ENCODE assay signal across 14 cellular contexts in the genomic region with DNA sequence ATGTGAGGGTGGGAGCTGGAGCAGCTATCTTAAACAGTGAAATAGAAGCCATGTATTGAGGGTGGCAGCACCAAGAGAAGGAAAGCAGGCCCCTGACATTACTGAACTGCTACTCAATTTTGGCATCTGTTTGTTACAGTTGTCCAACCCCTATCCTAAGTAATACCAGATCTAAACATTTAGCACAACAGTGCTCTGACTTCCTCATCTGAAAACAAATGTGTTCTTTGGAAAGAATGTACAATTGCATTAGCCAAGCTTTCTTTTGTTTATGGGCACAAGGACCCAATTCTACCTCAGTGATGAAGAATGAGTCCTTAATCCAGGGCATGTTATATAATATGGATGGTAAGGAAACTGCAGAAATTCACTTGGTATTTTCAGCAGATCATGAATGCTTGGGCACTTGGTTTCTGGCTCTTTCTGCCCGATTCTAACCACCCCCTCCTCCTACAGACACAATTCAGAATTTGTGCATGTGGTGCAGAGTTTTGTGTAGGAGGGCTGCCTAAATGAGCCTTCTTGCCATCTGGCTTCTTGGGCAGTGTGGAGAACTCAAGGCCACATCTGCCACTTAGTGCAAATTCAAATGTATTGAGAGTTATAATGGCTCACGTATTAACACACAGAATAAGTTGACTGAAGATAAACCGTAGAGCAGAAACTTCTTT. TPM values are rescaled to one million over a fixed set of nuclear protein-coding genes. Genes with fewer than 3 reads are reported as not detected.
A peak's percentile ranks its signal among the peaks of the same experiment; 100 is the strongest.
DNase-seq lines count a peak whose midpoint lies in the region; ATAC-seq and TF ChIP-seq lines count a peak whose summit lies in the region.
"Had no signal": no experiment of that assay in that cellular context is flagged by ENCODE, and none has a peak within 500 bp of the region (broad histone marks: within the 10 kb centered on the region; RNA-seq: fewer than 3 reads in every experiment).

No MANE protein-coding gene starts in this region.

- no peaks in the 10 kb centered on the region for H3K9me3 Mint-ChIP-seq in activated CD4-positive, alpha-beta T cell treated with anti-CD3 and anti-CD28 coated beads for 36 hours (ENCODE audit: low read depth)
- no peaks in the 10 kb centered on the region for H3K9me3 Mint-ChIP-seq in activated T-helper 1 cell treated with anti-CD3 and anti-CD28 coated beads, Interleukin-12 subunit alpha, Interleukin-12 subunit beta, Interleukin-2, Interleukin-4 antibody, amounts not matched to agents 30 ng/mL and 10 ng/mL and 1 ng/mL, durations not matched to agents 14 hours and 24 hours and 36 hours
- H3K9me3 Mint-ChIP-seq: activated naive CD4-positive, alpha-beta T cell treated with anti-CD3 and anti-CD28 coated beads, Interleukin-2, amount 10 ng/mL, durations not matched to agents 7 days and 5 days had no signal

- H3K27me3 ChIP-seq in left lung = no peaks in the 10 kb centered on the region

- H3K36me3 ChIP-seq in left lung = no peaks in the 10 kb centered on the region

- H3K27ac ChIP-seq in left lung (peak overlapping the region; percentile 65 to 68), substantia nigra (ENCODE audit: low read depth, low read length, poor library complexity, severe bottlenecking) (peak overlapping the region; percentile 88)
- H3K27ac ChIP-seq: PC-9 had no signal

- TF ChIP-seq CTCF in left lung (IDR thresholded peaks at IDR 0.05) (no peak), lower leg skin (IDR thresholded peaks at IDR 0.05) (no peak)

- CTCF ChIA-PET in activated CD4-positive, alpha-beta T cell treated with anti-CD3 and anti-CD28 coated beads for 36 hours (lab: Charles Lee) = interaction anchor here (0.6 to 1.0 kb wide), 3 partner anchors 14 to 441 kb away, joined by 3 read pairs; no protein-coding TSS in a partner anchor

- POLR2A ChIA-PET in activated CD4-positive, alpha-beta T cell treated with anti-CD3 and anti-CD28 coated beads for 36 hours (lab: Charles Lee) = interaction anchor here (0.6 kb wide), 1 partner anchor 125 kb away, joined by 3 read pairs; no protein-coding TSS in a partner anchor

- no peak for ATAC-seq in activated CD4-positive, alpha-beta T cell treated with anti-CD3 and anti-CD28 coated beads for 36 hours
- ATAC-seq in left lung = peak; percentile 3
- ATAC-seq: stimulated activated naive CD8-positive, alpha-beta T cell treated with anti-CD3 and anti-CD28 coated beads, Interleukin-15, Interleukin-2, amounts not matched to agents 100 U/mL and 50 U/mL, for 24 hours had no signal

- no peaks in the 10 kb centered on the region for H3K9me3 ChIP-seq in left lung

- H3K4me3 Mint-ChIP-seq in activated CD4-positive, alpha-beta T cell treated with anti-CD3 and anti-CD28 coated beads for 36 hours = no peak overlapping the region
- H3K4me3 Mint-ChIP-seq in activated T-helper 1 cell treated with anti-CD3 and anti-CD28 coated beads, Interleukin-12 subunit alpha, Interleukin-12 subunit beta, Interleukin-2, Interleukin-4 antibody, amounts not matched to agents 30 ng/mL and 10 ng/mL and 1 ng/mL, durations not matched to agents 14 hours and 24 hours and 36 hours = no peak overlapping the region
- H3K4me3 Mint-ChIP-seq: activated naive CD4-positive, alpha-beta T cell treated with anti-CD3 and anti-CD28 coated beads, Interleukin-2, amount 10 ng/mL, durations not matched to agents 7 days and 5 days had no signal

- H3K27ac Mint-ChIP-seq in activated CD4-positive, alpha-beta T cell treated with anti-CD3 and anti-CD28 coated beads for 36 hours = peak overlapping the region; percentile 10
- peak overlapping the region; percentile 3 for H3K27ac Mint-ChIP-seq in activated T-helper 1 cell treated with anti-CD3 and anti-CD28 coated beads, Interleukin-12 subunit alpha, Interleukin-12 subunit beta, Interleukin-2, Interleukin-4 antibody, amounts not matched to agents 30 ng/mL and 10 ng/mL and 1 ng/mL, durations not matched to agents 14 hours and 24 hours and 36 hours
- H3K27ac Mint-ChIP-seq: activated naive CD4-positive, alpha-beta T cell treated with anti-CD3 and anti-CD28 coated beads, Interleukin-2, amount 10 ng/mL, durations not matched to agents 7 days and 5 days had no signal

- no peaks in the 10 kb centered on the region for H3K27me3 Mint-ChIP-seq in activated CD4-positive, alpha-beta T cell treated with anti-CD3 and anti-CD28 coated beads for 36 hours
- no peaks in the 10 kb centered on the region for H3K27me3 Mint-ChIP-seq in activated T-helper 1 cell treated with anti-CD3 and anti-CD28 coated beads, Interleukin-12 subunit alpha, Interleukin-12 subunit beta, Interleukin-2, Interleukin-4 antibody, amounts not matched to agents 30 ng/mL and 10 ng/mL and 1 ng/mL, durations not matched to agents 14 hours and 24 hours and 36 hours (ENCODE audit: insufficient read depth)
- H3K27me3 Mint-ChIP-seq: activated naive CD4-positive, alpha-beta T cell treated with anti-CD3 and anti-CD28 coated beads, Interleukin-2, amount 10 ng/mL, durations not matched to agents 7 days and 5 days had no signal

- peaks cover 8% of the 10 kb centered on the region for H3K36me3 Mint-ChIP-seq in activated CD4-positive, alpha-beta T cell treated with anti-CD3 and anti-CD28 coated beads for 36 hours (ENCODE audit: low read depth)
- peaks cover 16% of the 10 kb centered on the region for H3K36me3 Mint-ChIP-seq in activated T-helper 1 cell treated with anti-CD3 and anti-CD28 coated beads, Interleukin-12 subunit alpha, Interleukin-12 subunit beta, Interleukin-2, Interleukin-4 antibody, amounts not matched to agents 30 ng/mL and 10 ng/mL and 1 ng/mL, durations not matched to agents 14 hours and 24 hours and 36 hours (ENCODE audit: low read depth)

- peaks cover 29 to 76% of the 10 kb centered on the region in 2 donors for H3K4me1 ChIP-seq in left lung

- WGBS in lower leg skin, 2 donors = 73 to 75% methylated on average over 3 of the region's 3 CpGs

- intact Hi-C loops in activated CD4-positive, alpha-beta T cell treated with anti-CD3 and anti-CD28 coated beads for 36 hours (cut with DNase I, micrococcal nuclease) = no loop called here
- intact Hi-C loops in activated T-helper 1 cell treated with anti-CD3 and anti-CD28 coated beads, Interleukin-12 subunit alpha, Interleukin-12 subunit beta, Interleukin-2, Interleukin-4 antibody, amounts not matched to agents 30 ng/mL and 10 ng/mL and 1 ng/mL, durations not matched to agents 14 hours and 24 hours and 36 hours (cut with micrococcal nuclease) = no loop called here
- intact Hi-C loops in left lung (cut with DNase I) = no loop called here
- intact Hi-C loops in lower leg skin (cut with DNase I; ENCODE audit: low total_unique reads) = no loop called here

- no peak for TF ChIP-seq POLR2A in lower leg skin (IDR thresholded peaks at IDR 0.05)

- no peak for DNase-seq in activated CD4-positive, alpha-beta T cell treated with anti-CD3 and anti-CD28 coated beads for 36 hours
- DNase-seq in activated CD4-positive, alpha-beta T cell treated with anti-CD3 and anti-CD28 coated beads, Interleukin-2, amount 50 U/mL, for 48 hours = no peak
- DNase-seq in activated T-helper 1 cell treated with anti-CD3 and anti-CD28 coated beads, Interleukin-12 subunit alpha, Interleukin-12 subunit beta, Interleukin-2, Interleukin-4 antibody, amounts not matched to agents 30 ng/mL and 10 ng/mL and 1 ng/mL, durations not matched to agents 14 hours and 24 hours and 36 hours (ENCODE audit: low spot score) = no peak
- DNase-seq in left lung = no peak
- peak in 1 of 49 donors; percentile 5 for DNase-seq in substantia nigra (lab: John Stamatoyannopoulos, UW)
- no peak for DNase-seq in lower leg skin (ENCODE audit: low spot score in 2 of 2)
- DNase-seq in globus pallidus (ENCODE audit: low spot score) = no peak
- no peak for DNase-seq in ureter (ENCODE audit: low spot score)
- DNase-seq: 8988T; activated naive CD4-positive, alpha-beta T cell treated with anti-CD3 and anti-CD28 coated beads, Interleukin-2, amount 10 ng/mL, durations not matched to agents 7 days and 5 days; HCEC 1CT; NCI-H1048; PC-9; stimulated activated naive CD8-positive, alpha-beta T cell treated with anti-CD3 and anti-CD28 coated beads, Interleukin-15, Interleukin-2, amounts not matched to agents 100 U/mL and 50 U/mL, for 24 hours had no signal

- no peak overlapping the region for H3K4me3 ChIP-seq in left lung
- no peak overlapping the region for H3K4me3 ChIP-seq in lower leg skin (ENCODE audit: low read depth, poor library complexity, severe bottlenecking)
- H3K4me3 ChIP-seq: PC-9 had no signal

- peaks cover 49% of the 10 kb centered on the region for H3K4me1 Mint-ChIP-seq in activated CD4-positive, alpha-beta T cell treated with anti-CD3 and anti-CD28 coated beads for 36 hours
- peaks cover 65% of the 10 kb centered on the region for H3K4me1 Mint-ChIP-seq in activated T-helper 1 cell treated with anti-CD3 and anti-CD28 coated beads, Interleukin-12 subunit alpha, Interleukin-12 subunit beta, Interleukin-2, Interleukin-4 antibody, amounts not matched to agents 30 ng/mL and 10 ng/mL and 1 ng/mL, durations not matched to agents 14 hours and 24 hours and 36 hours (ENCODE audit: low read depth)

RNA-seq across cellular contexts. Expression of gene KMT2E, which starts 36.9 kb away (rescaled TPM):
- 10 to 100 TPM; 94.4 to 99.3 TPM for total RNA-seq in activated CD4-positive, alpha-beta T cell treated with anti-CD3 and anti-CD28 coated beads for 36 hours
- 114 and 130 TPM in 2 replicates for total RNA-seq in activated T-helper 1 cell treated with anti-CD3 and anti-CD28 coated beads, Interleukin-12 subunit alpha, Interleukin-12 subunit beta, Interleukin-2, Interleukin-4 antibody, amounts not matched to agents 30 ng/mL and 10 ng/mL and 1 ng/mL, durations not matched to agents 14 hours and 24 hours and 36 hours
- total RNA-seq in left lung (10 to 100 TPM; 74.5 to 96.2 TPM), lower leg skin (100 to 1,000 TPM in 3 of 4 donors, 10 to 100 TPM in 1; 86.4 to 130 (median 114) TPM), ureter (120 TPM)
